21 cellular contexts compared by ENCODE assay signal in the genomic region with DNA sequence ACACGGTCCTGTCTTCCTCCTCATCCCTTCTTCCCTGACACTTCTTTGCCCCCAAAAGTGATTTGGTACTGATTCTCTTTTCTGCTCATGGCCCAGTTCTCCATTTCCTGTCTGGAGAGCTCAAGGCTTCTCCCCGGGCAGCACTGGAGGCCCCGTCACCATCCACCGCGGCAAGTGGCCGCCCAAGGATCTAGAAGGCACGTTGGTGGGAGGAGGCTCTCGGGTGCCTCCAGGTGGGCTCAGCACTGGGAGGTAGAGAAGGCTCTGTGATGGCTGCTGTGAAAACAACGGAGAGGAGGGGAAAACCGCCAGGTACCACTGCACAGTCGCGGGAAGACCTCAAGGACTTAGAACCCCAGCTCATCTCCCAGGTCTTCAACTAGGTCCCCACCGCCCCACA.
"Had no signal": no experiment of that assay in that cellular context is flagged by ENCODE, and none has a peak within 500 bp of the region (broad histone marks: within the 10 kb centered on the region; RNA-seq: fewer than 3 reads in every experiment).

No MANE protein-coding gene starts in this region.

- H3K4me1 ChIP-seq: left lung, upper lobe of right lung had no signal

- ATAC-seq: gastroesophageal sphincter; left lung; sciatic nerve; stimulated activated naive B cell treated with anti-CD40 and anti-IgM and Interleukin-4, amounts not matched to agents 10 μg/mL and 1 μg/mL and 100 μg/mL, for 72 hours; upper lobe of right lung had no signal

- H3K4me3 ChIP-seq: coronary artery, esophagus muscularis mucosa, gastroesophageal sphincter, left lung, lung, spleen, testis, tibial nerve, upper lobe of right lung had no signal

- H3K27ac ChIP-seq: coronary artery, esophagus muscularis mucosa, gastroesophageal sphincter, left lung, spleen, testis, upper lobe of right lung had no signal

- H3K36me3 Mint-ChIP-seq: immature natural killer cell; natural killer cell treated with Interleukin-12 subunit alpha and Interleukin-12 subunit beta and Interleukin-15 and Interleukin-18, amount 100 ng/mL, for 72 hours had no signal

- H3K9me3 ChIP-seq: esophagus muscularis mucosa, gastroesophageal sphincter, left lung, spleen, testis, tibial nerve, upper lobe of right lung had no signal

- H3K9me3 Mint-ChIP-seq: immature natural killer cell; natural killer cell treated with Interleukin-12 subunit alpha and Interleukin-12 subunit beta and Interleukin-15 and Interleukin-18, amount 100 ng/mL, for 72 hours; stimulated activated naive B cell treated with anti-CD40 and anti-IgM and Interleukin-4, amounts not matched to agents 10 μg/mL and 1 μg/mL and 100 μg/mL, for 72 hours; stimulated activated naive CD8-positive, alpha-beta T cell treated with anti-CD3 and anti-CD28 coated beads, Interleukin-15, amount 100 ng/mL, for 72 hours had no signal

- H3K27me3 Mint-ChIP-seq: natural killer cell treated with Interleukin-12 subunit alpha and Interleukin-12 subunit beta and Interleukin-15 and Interleukin-18, amount 100 ng/mL, for 72 hours; stimulated activated naive B cell treated with anti-CD40 and anti-IgM and Interleukin-4, amounts not matched to agents 10 μg/mL and 1 μg/mL and 100 μg/mL, for 72 hours; stimulated activated naive CD8-positive, alpha-beta T cell treated with anti-CD3 and anti-CD28 coated beads, Interleukin-15, amount 100 ng/mL, for 72 hours had no signal

- H3K4me3 Mint-ChIP-seq: immature natural killer cell; natural killer cell treated with Interleukin-12 subunit alpha and Interleukin-12 subunit beta and Interleukin-15 and Interleukin-18, amount 100 ng/mL, for 72 hours; stimulated activated naive B cell treated with anti-CD40 and anti-IgM and Interleukin-4, amounts not matched to agents 10 μg/mL and 1 μg/mL and 100 μg/mL, for 72 hours; stimulated activated naive CD8-positive, alpha-beta T cell treated with anti-CD3 and anti-CD28 coated beads, Interleukin-15, amount 100 ng/mL, for 72 hours had no signal

- H3K27ac Mint-ChIP-seq: immature natural killer cell; natural killer cell treated with Interleukin-12 subunit alpha and Interleukin-12 subunit beta and Interleukin-15 and Interleukin-18, amount 100 ng/mL, for 72 hours; stimulated activated naive B cell treated with anti-CD40 and anti-IgM and Interleukin-4, amounts not matched to agents 10 μg/mL and 1 μg/mL and 100 μg/mL, for 72 hours; stimulated activated naive CD8-positive, alpha-beta T cell treated with anti-CD3 and anti-CD28 coated beads, Interleukin-15, amount 100 ng/mL, for 72 hours had no signal

- H3K27me3 ChIP-seq: esophagus muscularis mucosa, gastroesophageal sphincter, left lung, spleen, testis, tibial nerve, upper lobe of right lung had no signal

- DNase-seq: effector CD4-positive, alpha-beta T cell; glutamatergic neuron; immature natural killer cell; left lung; mesenchymal stem cell; midbrain; spleen; stimulated activated CD4-positive, alpha-beta T cell treated with anti-CD3 and anti-CD28 coated beads, Interleukin-15, amount 100 ng/mL, for 24 hours; stimulated activated CD4-positive, alpha-beta T cell treated with anti-CD3 and anti-CD28 coated beads, Interleukin-1b, Interleukin-23, amount 100 ng/mL, for 48 hours; stimulated activated CD4-positive, alpha-beta T cell treated with anti-CD3 and anti-CD28 coated beads, Interleukin-4, amount 100 ng/mL, for 24 hours; stimulated activated naive B cell treated with anti-CD40 and anti-IgM and Interleukin-4, amounts not matched to agents 10 μg/mL and 1 μg/mL and 100 μg/mL, for 72 hours; stimulated activated naive CD8-positive, alpha-beta T cell treated with anti-CD3 and anti-CD28 coated beads, Interleukin-15, amount 100 ng/mL, for 72 hours; testis; upper lobe of right lung had no signal

- H3K4me1 Mint-ChIP-seq: stimulated activated naive B cell treated with anti-CD40 and anti-IgM and Interleukin-4, amounts not matched to agents 10 μg/mL and 1 μg/mL and 100 μg/mL, for 72 hours had no signal
